ENCODE assay signal across 1 cellular context in the genomic region with DNA sequence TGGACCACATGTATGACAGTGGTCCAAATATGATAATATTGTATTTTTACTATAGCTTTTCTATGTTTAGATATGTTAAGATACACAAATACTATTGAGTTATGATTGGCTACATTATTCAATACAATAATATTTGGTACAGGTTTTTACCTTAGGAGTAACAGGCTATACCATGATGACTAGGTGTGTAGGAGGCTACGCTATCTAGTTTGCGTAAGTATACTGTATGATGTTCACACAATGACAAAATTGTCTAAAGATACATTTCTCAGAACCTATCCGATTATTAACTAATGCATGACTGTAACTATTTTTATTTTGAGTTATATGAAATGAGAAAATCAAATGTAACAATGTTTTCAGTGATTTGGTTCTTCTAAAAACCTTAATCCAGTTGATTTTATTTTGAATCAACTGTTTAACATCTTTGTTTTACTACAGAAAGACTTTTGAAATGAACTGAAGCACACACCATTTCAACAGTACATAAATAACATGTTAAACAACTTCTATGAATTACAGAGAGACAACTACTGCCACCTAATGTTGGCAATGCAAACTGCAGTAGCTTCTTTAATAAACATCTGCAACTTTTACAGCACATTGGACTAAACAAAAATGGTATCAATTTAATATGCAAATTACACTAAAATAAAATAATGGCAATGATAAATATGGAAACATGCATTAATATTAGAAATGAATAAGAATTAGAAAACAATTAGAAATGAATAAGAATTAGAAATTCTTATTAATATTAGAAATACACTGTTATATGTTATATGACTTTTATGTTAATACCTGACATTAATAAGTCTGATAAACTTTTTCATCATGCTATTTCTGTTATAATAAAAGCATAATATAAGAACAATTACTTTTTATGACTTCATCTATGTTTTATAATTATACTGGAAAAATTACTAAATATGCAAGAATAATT.
TF ChIP-seq lines count a peak whose summit lies in the region.

No MANE protein-coding gene starts in this region.

TF ChIP-seq in GM12878, 131 proteins besides CTCF, POLR2A, EP300 and RAD21 (continued from another document):
- TF ChIP-seq ZNF592 (IDR thresholded peaks at IDR 0.05), result peak; percentile 35; the same call in 1 of the 2 replicates
- 0 out of 2 replicates have a peak, but pooled peaks have one; percentile 17 for TF ChIP-seq ATF7 (IDR thresholded peaks at IDR 0.05; ENCODE audit: low read depth)
- no peak for TF ChIP-seq POLR2AphosphoS2 (IDR thresholded peaks at IDR 0.05; ENCODE audit: low read depth, low read length)
- peak; percentile 83; the same call in 1 of the 2 replicates for TF ChIP-seq SMC3 (IDR thresholded peaks at IDR 0.05; ENCODE audit: borderline replicate concordance, low read length)
- TF ChIP-seq BHLHE40 (IDR thresholded peaks at IDR 0.05; ENCODE audit: borderline replicate concordance in 1 of 2, low read depth in 2 of 2, low read length in 1 of 2), result 0 out of 4 replicates have a peak, but pooled peaks of 1 of the 2 experiments have one; percentile 9
- TF ChIP-seq, protein P1, sequence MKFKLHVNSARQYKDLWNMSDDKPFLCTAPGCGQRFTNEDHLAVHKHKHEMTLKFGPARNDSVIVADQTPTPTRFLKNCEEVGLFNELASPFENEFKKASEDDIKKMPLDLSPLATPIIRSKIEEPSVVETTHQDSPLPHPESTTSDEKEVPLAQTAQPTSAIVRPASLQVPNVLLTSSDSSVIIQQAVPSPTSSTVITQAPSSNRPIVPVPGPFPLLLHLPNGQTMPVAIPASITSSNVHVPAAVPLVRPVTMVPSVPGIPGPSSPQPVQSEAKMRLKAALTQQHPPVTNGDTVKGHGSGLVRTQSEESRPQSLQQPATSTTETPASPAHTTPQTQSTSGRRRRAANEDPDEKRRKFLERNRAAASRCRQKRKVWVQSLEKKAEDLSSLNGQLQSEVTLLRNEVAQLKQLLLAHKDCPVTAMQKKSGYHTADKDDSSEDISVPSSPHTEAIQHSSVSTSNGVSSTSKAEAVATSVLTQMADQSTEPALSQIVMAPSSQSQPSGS (IDR thresholded peaks at IDR 0.05; ENCODE audit: low read length), result 0 out of 2 replicates have a peak, but pooled peaks have one; percentile 21
- TF ChIP-seq TBL1XR1 (IDR thresholded peaks at IDR 0.05; ENCODE audit: low read depth, low read length), result no peak
